Comparison of ENCODE assay signal across 29 cellular contexts in genomic region chr2:186853871-186854435, GRCh38. TPM values are rescaled to one million over a fixed set of nuclear protein-coding genes. Genes with fewer than 3 reads are reported as not detected.
DNase-seq lines count a peak whose midpoint lies in the region; ATAC-seq and TF ChIP-seq lines count a peak whose summit lies in the region.
"Had no signal": no experiment of that assay in that cellular context is flagged by ENCODE, and none has a peak within 500 bp of the region (broad histone marks: within the 10 kb centered on the region; RNA-seq: fewer than 3 reads in every experiment).

No MANE protein-coding gene starts in this region.

- in situ Hi-C loops in GM23248 (cut with MboI) = no loop called here

- H3K36me3 Mint-ChIP-seq in neural progenitor cell (peaks cover 2% of the 10 kb centered on the region), Caco-2 (ENCODE audit: insufficient read depth, unreplicated experiment) (no peaks in the 10 kb centered on the region)
- H3K36me3 Mint-ChIP-seq: natural killer cell, type B pancreatic cell had no signal

- CTCF ChIA-PET in Caco-2 (lab: Charles Lee) = no interaction called here

- H3K27ac ChIP-seq in GM23248 (no peak overlapping the region; the same call in 1 of the 2 replicates), fibroblast of lung (ENCODE audit: insufficient read depth, low read length) (no peak overlapping the region), neural progenitor cell (no peak overlapping the region), MM.1S (ENCODE audit: low read length) (no peak overlapping the region), Karpas-422 (ENCODE audit: low read length) (no peak overlapping the region)
- H3K27ac ChIP-seq: Peyer's patch, SJCRH30 had no signal

- H4K20me1 ChIP-seq in GM23248 (ENCODE audit: insufficient read depth) = no peaks in the 10 kb centered on the region
- H4K20me1 ChIP-seq in fibroblast of lung (ENCODE audit: control insufficient read depth, extremely low read depth, insufficient read depth, low read length) = no peaks in the 10 kb centered on the region
- H4K20me1 ChIP-seq in neural progenitor cell (ENCODE audit: low read depth) = no peaks in the 10 kb centered on the region
- no peaks in the 10 kb centered on the region for H4K20me1 ChIP-seq in MM.1S (ENCODE audit: insufficient read depth, low read length)
- no peaks in the 10 kb centered on the region for H4K20me1 ChIP-seq in Karpas-422 (ENCODE audit: insufficient read depth, low read depth, low read length)

- H3K9me2 ChIP-seq in GM23248 (ENCODE audit: insufficient read depth) (no peaks in the 10 kb centered on the region), MM.1S (replicated peaks; ENCODE audit: insufficient read depth, low read length) (no peaks in the 10 kb centered on the region), Karpas-422 (replicated peaks; ENCODE audit: insufficient read depth, low read length) (no peaks in the 10 kb centered on the region)

- H3K4me1 Mint-ChIP-seq in neural progenitor cell (peaks cover 13% of the 10 kb centered on the region), Caco-2 (ENCODE audit: low read depth, unreplicated experiment) (no peaks in the 10 kb centered on the region)
- H3K4me1 Mint-ChIP-seq: endodermal cell had no signal

- BruUV-seq in Caco-2 (replicated peaks; lab: Mats Ljungman, UMichigan) = no TSS peak

- no peak overlapping the region for H3K4me3 ChIP-seq in GM23248
- no peak overlapping the region for H3K4me3 ChIP-seq in fibroblast of lung (replicated peaks in 1 of 4; ENCODE audit: control extremely low read depth in 1 of 4, insufficient read depth in 1 of 4, low read depth in 3 of 4, low read length in 4 of 4)
- H3K4me3 ChIP-seq in neural progenitor cell = no peak overlapping the region
- no peak overlapping the region for H3K4me3 ChIP-seq in MM.1S (ENCODE audit: low read length)
- no peak overlapping the region for H3K4me3 ChIP-seq in Caco-2 (ENCODE audit: low read depth, low read length)
- H3K4me3 ChIP-seq in Karpas-422 (ENCODE audit: low read length) = no peak overlapping the region
- H3K4me3 ChIP-seq: Peyer's patch, SJCRH30 had no signal

- H3K4me3 Mint-ChIP-seq in neural progenitor cell (no peak overlapping the region), Caco-2 (ENCODE audit: unreplicated experiment) (no peak overlapping the region)
- H3K4me3 Mint-ChIP-seq: activated B cell treated with CpG ODN at 0.5 μM for 24 hours; activated CD8-positive, alpha-beta T cell treated with anti-CD3 and anti-CD28 coated beads for 36 hours; CD4-positive, alpha-beta T cell; endodermal cell; H9; natural killer cell; stimulated activated naive CD8-positive, alpha-beta T cell treated with anti-CD3 and anti-CD28 coated beads, Interleukin-15, amount 100 ng/mL, for 72 hours; T-helper 2 cell treated with Interferon-gamma antibody and Interleukin-4, amounts not matched to agents 5 μg/mL and 100 μg/mL, for 36 hours; type B pancreatic cell had no signal

- H3K9me3 Mint-ChIP-seq in neural progenitor cell = peaks cover 3% of the 10 kb centered on the region
- H3K9me3 Mint-ChIP-seq in Caco-2 (ENCODE audit: unreplicated experiment) = no peaks in the 10 kb centered on the region
- H3K9me3 Mint-ChIP-seq: activated B cell treated with CpG ODN at 0.5 μM for 24 hours; activated CD8-positive, alpha-beta T cell treated with anti-CD3 and anti-CD28 coated beads for 36 hours; CD4-positive, alpha-beta T cell; endodermal cell; H9; T-helper 2 cell treated with Interferon-gamma antibody and Interleukin-4, amounts not matched to agents 5 μg/mL and 100 μg/mL, for 36 hours; type B pancreatic cell had no signal

- peak; percentile 55 for DNase-seq in GM23248
- DNase-seq in amniotic epithelial cell (ENCODE audit: low read depth) = peak; percentile 5
- peak; percentile 37 to 60 for DNase-seq in fibroblast of lung (ENCODE audit: low read depth in 2 of 2)
- no peak for DNase-seq in neural progenitor cell (ENCODE audit: low spot score)
- DNase-seq in MM.1S = no peak
- DNase-seq in Caco-2 = no peak
- DNase-seq in Karpas-422 = no peak
- DNase-seq: activated B cell treated with CpG ODN at 0.5 μM for 24 hours; activated CD8-positive, alpha-beta T cell treated with anti-CD3 and anti-CD28 coated beads for 36 hours; activated naive CD4-positive, alpha-beta T cell; CD4-positive, alpha-beta T cell; endodermal cell; H9; Kasumi-1; natural killer cell; NCI-H1092 treated with DMSO at 0.1 percent for 48 hours; NCI-H2029 treated with DMSO at 0.1 percent for 48 hours; NK-92 treated with Interleukin-12 subunit alpha and Interleukin-12 subunit beta, amount 100 ng/mL, for 24 hours; Peyer's patch; SJCRH30; small intestine; stimulated activated CD4-positive, alpha-beta T cell treated with anti-CD3 and anti-CD28 coated beads, Interleukin-4, amount 100 ng/mL, for 1 hour; stimulated activated naive CD8-positive, alpha-beta T cell treated with anti-CD3 and anti-CD28 coated beads, Interleukin-15, amount 100 ng/mL, for 72 hours had no signal

- POLR2A ChIA-PET in Caco-2 (lab: Charles Lee) = no interaction called here

- 96 to 98% methylated on average over 1 of the region's 1 CpG for WGBS in GM23248 (ENCODE audit: low coverage in 1 of 2, low lambda C conversion rate in 2 of 2, missing lambda C conversion rate in 2 of 2), 2 experiments

- TF ChIP-seq CTCF in fibroblast of lung (conservative IDR thresholded peaks at IDR 0.05 in 1 of 2, IDR thresholded peaks at IDR 0.05 in 1 of 2; ENCODE audit: low read depth in 1 of 2, low read length in 2 of 2) = no peak
- TF ChIP-seq CTCF in neural progenitor cell (IDR thresholded peaks at IDR 0.05) = no peak
- TF ChIP-seq CTCF in MM.1S (IDR thresholded peaks at IDR 0.05; ENCODE audit: low read length) = no peak
- no peak for TF ChIP-seq CTCF in Caco-2 (IDR thresholded peaks at IDR 0.05; ENCODE audit: insufficient read depth in 1 of 2, low read depth in 1 of 2, low read length in 1 of 2, severe bottlenecking in 1 of 2, unreplicated experiment in 1 of 2)

- no peaks in the 10 kb centered on the region for H3K79me2 ChIP-seq in GM23248 (ENCODE audit: insufficient read depth)
- H3K79me2 ChIP-seq in fibroblast of lung (ENCODE audit: control insufficient read depth, insufficient read depth, low read length) = no peaks in the 10 kb centered on the region
- H3K79me2 ChIP-seq in neural progenitor cell (ENCODE audit: low read depth) = no peaks in the 10 kb centered on the region
- no peaks in the 10 kb centered on the region for H3K79me2 ChIP-seq in MM.1S (ENCODE audit: low read length)
- H3K79me2 ChIP-seq in Karpas-422 (ENCODE audit: low read length) = no peaks in the 10 kb centered on the region

- H3F3A ChIP-seq in GM23248 (ENCODE audit: insufficient read depth) (peaks cover 8% of the 10 kb centered on the region), neural progenitor cell (ENCODE audit: low read depth) (peaks cover 5% of the 10 kb centered on the region), MM.1S (ENCODE audit: insufficient read depth, low read length) (no peaks in the 10 kb centered on the region)

- ATAC-seq in GM19328 (IDR thresholded peaks at IDR 0.05; ENCODE audit: unreplicated experiment) = no peak
- ATAC-seq: activated CD8-positive, alpha-beta T cell treated with anti-CD3 and anti-CD28 coated beads for 36 hours; natural killer cell; stimulated activated naive CD8-positive, alpha-beta T cell treated with anti-CD3 and anti-CD28 coated beads, Interleukin-15, amount 100 ng/mL, for 72 hours had no signal

- intact Hi-C loops in Caco-2 (cut with micrococcal nuclease; ENCODE audit: unreplicated experiment) = no loop called here

- H3K36me3 ChIP-seq in GM23248 (ENCODE audit: low read depth) (no peaks in the 10 kb centered on the region), fibroblast of lung (ENCODE audit: control insufficient read depth, insufficient read depth, low read length) (no peaks in the 10 kb centered on the region), neural progenitor cell (no peaks in the 10 kb centered on the region), MM.1S (replicated peaks; ENCODE audit: insufficient read depth, low read length) (no peaks in the 10 kb centered on the region), Caco-2 (ENCODE audit: control insufficient read depth, insufficient read depth, low read length) (no peaks in the 10 kb centered on the region), Karpas-422 (ENCODE audit: insufficient read depth, low read length) (no peaks in the 10 kb centered on the region)
- H3K36me3 ChIP-seq: Peyer's patch, SJCRH30 had no signal

- H3K27ac Mint-ChIP-seq in neural progenitor cell (no peak overlapping the region), Caco-2 (ENCODE audit: unreplicated experiment) (no peak overlapping the region)
- H3K27ac Mint-ChIP-seq: activated B cell treated with CpG ODN at 0.5 μM for 24 hours; activated CD8-positive, alpha-beta T cell treated with anti-CD3 and anti-CD28 coated beads for 36 hours; CD4-positive, alpha-beta T cell; endodermal cell; H9; natural killer cell; stimulated activated naive CD8-positive, alpha-beta T cell treated with anti-CD3 and anti-CD28 coated beads, Interleukin-15, amount 100 ng/mL, for 72 hours; T-helper 2 cell treated with Interferon-gamma antibody and Interleukin-4, amounts not matched to agents 5 μg/mL and 100 μg/mL, for 36 hours; type B pancreatic cell had no signal

- no peaks in the 10 kb centered on the region for H3K27me3 Mint-ChIP-seq in neural progenitor cell (ENCODE audit: insufficient read depth, low read depth)
- peaks cover 3% of the 10 kb centered on the region for H3K27me3 Mint-ChIP-seq in Caco-2 (ENCODE audit: insufficient read depth, unreplicated experiment)
- H3K27me3 Mint-ChIP-seq: type B pancreatic cell had no signal

- H3K9me3 ChIP-seq in GM23248 (ENCODE audit: low read depth) (no peaks in the 10 kb centered on the region), fibroblast of lung (ENCODE audit: control insufficient read depth, insufficient read depth, low read depth, low read length) (no peaks in the 10 kb centered on the region), neural progenitor cell (ENCODE audit: low read depth) (no peaks in the 10 kb centered on the region), MM.1S (replicated peaks; ENCODE audit: insufficient read depth, low read length) (no peaks in the 10 kb centered on the region), Caco-2 (no peaks in the 10 kb centered on the region), Karpas-422 (ENCODE audit: low read length) (no peaks in the 10 kb centered on the region)
- H3K9me3 ChIP-seq: Peyer's patch, SJCRH30 had no signal

- H3K4me1 ChIP-seq in GM23248 (ENCODE audit: insufficient read depth) (0 out of 2 replicates have a peak, but pooled peaks cover 12% of the 10 kb centered on the region), fibroblast of lung (ENCODE audit: control insufficient read depth, extremely low read depth, insufficient read depth, low read length) (no peaks in the 10 kb centered on the region), neural progenitor cell (no peaks in the 10 kb centered on the region), MM.1S (ENCODE audit: low read length) (no peaks in the 10 kb centered on the region), Caco-2 (no peaks in the 10 kb centered on the region), Karpas-422 (ENCODE audit: low read length) (no peaks in the 10 kb centered on the region)
- H3K4me1 ChIP-seq: Peyer's patch, SJCRH30 had no signal

- H3K4me2 ChIP-seq in GM23248 (ENCODE audit: unreplicated experiment) = no peak overlapping the region
- H3K4me2 ChIP-seq in fibroblast of lung (ENCODE audit: extremely low read depth, insufficient read depth, low read length) = no peak overlapping the region
- no peak overlapping the region for H3K4me2 ChIP-seq in neural progenitor cell
- H3K4me2 ChIP-seq in MM.1S (ENCODE audit: low read depth, low read length) = no peak overlapping the region
- no peak overlapping the region for H3K4me2 ChIP-seq in Karpas-422 (ENCODE audit: low read depth, low read length, poor library complexity, severe bottlenecking)

- H2AFZ ChIP-seq in GM23248 (peak overlapping the region; percentile 2; the same call in 1 of the 2 replicates), fibroblast of lung (ENCODE audit: low read length) (no peak overlapping the region), neural progenitor cell (replicated peaks) (peak overlapping the region; percentile 40), MM.1S (ENCODE audit: low read length) (no peak overlapping the region), Karpas-422 (ENCODE audit: low read length) (no peak overlapping the region)

- H3K27me3 ChIP-seq in GM23248 (replicated peaks; ENCODE audit: insufficient read depth) (no peaks in the 10 kb centered on the region), fibroblast of lung (ENCODE audit: control insufficient read depth, insufficient read depth, low read length) (no peaks in the 10 kb centered on the region), neural progenitor cell (peaks cover 7% of the 10 kb centered on the region), MM.1S (replicated peaks; ENCODE audit: insufficient read depth, low read length) (no peaks in the 10 kb centered on the region), Caco-2 (replicated peaks; ENCODE audit: control insufficient read depth, insufficient read depth, low read length) (no peaks in the 10 kb centered on the region), Karpas-422 (ENCODE audit: low read length) (no peaks in the 10 kb centered on the region)
- H3K27me3 ChIP-seq: Peyer's patch, SJCRH30 had no signal

- no peak overlapping the region for H3K9ac ChIP-seq in GM23248
- H3K9ac ChIP-seq in fibroblast of lung (ENCODE audit: insufficient read depth, low read length) = no peak overlapping the region
- no peak overlapping the region for H3K9ac ChIP-seq in neural progenitor cell
- H3K9ac ChIP-seq in MM.1S (ENCODE audit: low read length) = no peak overlapping the region
- H3K9ac ChIP-seq in Karpas-422 (ENCODE audit: low read length) = no peak overlapping the region

RNA-seq across cellular contexts. Expression of gene ZSWIM2, which starts 5.0 kb away (rescaled TPM):
- not detected in 2 replicates for total RNA-seq in GM23248 (2014; rRNA removed; shearing (Covaris generic))
- polyA plus RNA-seq in GM23248 (2016; fragmentation: Nextera tagmentation; extraction: Ambion mirVana) = not detected in 2 replicates
- under 0.01 TPM in 1 of 2 replicates, not detected in the other for total RNA-seq in fibroblast of lung
- polyA plus RNA-seq in fibroblast of lung = 0.08 and 0.15 TPM in 2 replicates
- not detected in 2 replicates for polyA plus RNA-seq in fibroblast of lung (2012)
- polyA minus RNA-seq in fibroblast of lung (ENCODE audit: low replicate concordance) = not detected in 2 replicates
- total RNA-seq in neural progenitor cell (ENCODE audit: low replicate concordance) = 0.39 TPM in 1 of 2 replicates, not detected in the other
- total RNA-seq in Caco-2 (2022) = not detected in 2 replicates
- not detected in 2 replicates for total RNA-seq in Karpas-422 (2014; rRNA removed; shearing (Covaris generic); ENCODE audit: low replicate concordance)
- total RNA-seq: activated B cell treated with CpG ODN at 0.5 μM for 24 hours; activated CD8-positive, alpha-beta T cell treated with anti-CD3 and anti-CD28 coated beads for 36 hours; CD4-positive, alpha-beta T cell; endodermal cell; H9; HT-29; natural killer cell; NCI-H460; Peyer's patch; posterior vena cava; SJCRH30 had no signal
- polyA plus RNA-seq: small intestine had no signal

Comparison
In these comparisons a context has a peak if more than half of its experiments do, and no peak if none do; other contexts are left out.
1. DNase-seq: peak in GM23248 (single experiment), amniotic epithelial cell (single experiment) and fibroblast of lung (2 of 2); none in neural progenitor cell (single experiment), MM.1S (single experiment), Caco-2 (0 of 2) and Karpas-422 (single experiment).
2. H2AFZ ChIP-seq: peak in GM23248 (single experiment) and neural progenitor cell (single experiment); none in fibroblast of lung (single experiment), MM.1S (single experiment) and Karpas-422 (single experiment).